In genomic region chr19:40690699-40691420, GRCh38 we compare ENCODE assay signal across 8 cellular contexts. TPM values are rescaled to one million over a fixed set of nuclear protein-coding genes. Genes with fewer than 3 reads are reported as not detected.
DNase-seq lines count a peak whose midpoint lies in the region; ATAC-seq and TF ChIP-seq lines count a peak whose summit lies in the region.

No MANE protein-coding gene starts in this region.

- H3K4me1 ChIP-seq in spleen: peaks cover 3 to 51% (median 21%) of the 10 kb centered on the region in 6 donors

- no peaks in the 10 kb centered on the region for H3K27me3 ChIP-seq in spleen (replicated peaks in 1 of 7)

- no peak for TF ChIP-seq POLR2A in spleen (IDR thresholded peaks at IDR 0.05)

- intact Hi-C loops in spleen (cut with DNase I; ENCODE audit: low total_unique reads): no loop called here

- in situ Hi-C loops in GM13977 (cut with MboI; ENCODE audit: low pct_unique_long_range_greater_than_20kb, low sequenced_read_pairs, unreplicated experiment): no loop called here

- peak overlapping the region; percentile 30 to 90 (median 76) for H3K27ac ChIP-seq in spleen

- peak; percentile 99 for DNase-seq in GM13977 (ENCODE audit: low spot score)
- DNase-seq in NCI-H226: peak; percentile 76
- DNase-seq in activated CD4-positive, CD25-positive, alpha-beta regulatory T cell (lab: John Stamatoyannopoulos, UW): peak; percentile 76 to 90 (median 90)
- peak; percentile 93 to 97 for DNase-seq in cardiac fibroblast (ENCODE audit: low read depth in 2 of 2)
- peak; percentile 76 for DNase-seq in inferior parietal cortex (ENCODE audit: extremely low spot score)
- DNase-seq in spleen: peak; percentile 97
- DNase-seq in cortex of kidney (lab: John Stamatoyannopoulos, UW): no peak

- TF ChIP-seq CTCF in GM13977 (IDR thresholded peaks at IDR 0.05; ENCODE audit: extremely low read depth, insufficient read depth, missing control alignments) (no peak), cardiac fibroblast (IDR thresholded peaks at IDR 0.05; ENCODE audit: low read depth, low read length) (no peak), spleen (IDR thresholded peaks at IDR 0.05 in 8 of 11, conservative IDR thresholded peaks at IDR 0.05 in 3 of 11) (peak in 3 of 11 experiments; percentile 6 to 23 (median 13))

- no peaks in the 10 kb centered on the region for H3K9me3 ChIP-seq in spleen

- peak overlapping the region; percentile 47 to 65 for H3K4me3 ChIP-seq in cardiac fibroblast (replicated peaks in 1 of 2; ENCODE audit: low read depth in 2 of 2, low read length in 2 of 2)
- H3K4me3 ChIP-seq in spleen: peak overlapping the region; percentile 31 to 86 (median 61)

- peak; percentile 41 for ATAC-seq in HG03097 (IDR thresholded peaks at IDR 0.05; ENCODE audit: low FRiP score, unreplicated experiment)

- H3K36me3 ChIP-seq in spleen: peaks cover 0 to 53% (median 14%) of the 10 kb centered on the region in 6 donors

- 1 to 3% (median 1%) methylated on average over 19 to 54 of the region's 54 CpGs for WGBS in spleen, 5 donors

RNA-seq across cellular contexts. Expression of gene NUMBL, which starts 0.4 kb away (rescaled TPM):
- 10 to 100 TPM; 12.1 to 27.4 (median 14.8) TPM for total RNA-seq in spleen
- 10 to 100 TPM in 1 of 3 donors, 1 to 10 TPM in 2; 3.2 to 10.6 (median 3.5) TPM for polyA plus RNA-seq in spleen

RNA-seq across cellular contexts. Expression of gene COQ8B, which starts 25.8 kb away (rescaled TPM):
- total RNA-seq in spleen: 10 to 100 TPM; 23.0 to 40.2 (median 32.6) TPM
- polyA plus RNA-seq in spleen: 10 to 100 TPM; 18.4 to 33.8 (median 21.1) TPM

RNA-seq across cellular contexts. Expression of gene ITPKC, which starts 26.1 kb away (rescaled TPM):
- total RNA-seq in spleen: 10 to 100 TPM; 11.1 to 39.2 (median 18.0) TPM
- 10 to 100 TPM in 1 of 3 donors, 1 to 10 TPM in 2; 6.8 to 14.3 (median 8.6) TPM for polyA plus RNA-seq in spleen

RNA-seq across cellular contexts. Expression of gene ACTMAP, which starts 59.4 kb away (rescaled TPM):
- 10 to 100 TPM in 3 of 7 donors, 1 to 10 TPM in 4; 6.0 to 16.2 (median 9.8) TPM for total RNA-seq in spleen
- 1 to 10 TPM; 5.2 to 6.8 (median 5.9) TPM for polyA plus RNA-seq in spleen
